In genomic region chr9:97710356-97711222, GRCh38 we compare ENCODE assay signal across 8 cellular contexts. TPM values are rescaled to one million over a fixed set of nuclear protein-coding genes. Genes with fewer than 3 reads are reported as not detected.
DNase-seq lines count a peak whose midpoint lies in the region; ATAC-seq, FAIRE-seq and TF ChIP-seq lines count a peak whose summit lies in the region.

No MANE protein-coding gene starts in this region.

- TF ChIP-seq CTCF in SK-N-SH (IDR thresholded peaks at IDR 0.05) (peak; percentile 84), astrocyte (IDR thresholded peaks at IDR 0.05; ENCODE audit: insufficient read depth, low read depth, low read length) (peak; percentile 91), retinal pigment epithelial cell (conservative IDR thresholded peaks at IDR 0.05; ENCODE audit: low read depth, low read length) (peak; percentile 76)

- ATAC-seq in GM21529 (IDR thresholded peaks at IDR 0.05; ENCODE audit: unreplicated experiment) (peak; percentile 83), right cardiac atrium (peak; percentile 81 to 87), GM19023 (IDR thresholded peaks at IDR 0.05; ENCODE audit: unreplicated experiment) (no peak)

- H3K27me3 Mint-ChIP-seq in astrocyte (ENCODE audit: low read depth, unreplicated experiment) = peaks cover 26% of the 10 kb centered on the region

- H3K27ac ChIP-seq in SK-N-SH (ENCODE audit: low read depth in 2 of 2, low read length in 1 of 2) = no peak overlapping the region
- no peak overlapping the region for H3K27ac ChIP-seq in astrocyte (ENCODE audit: low read depth, low read length)
- H3K27ac ChIP-seq in right cardiac atrium (ENCODE audit: low read length) = no peak overlapping the region

- DNase-seq in D341Med (ENCODE audit: low spot score) (peak; percentile 81), NCI-H1092 treated with DMSO at 0.1 percent for 48 hours (lab: John Stamatoyannopoulos, UW) (peak; percentile 57), SK-N-SH (peak; percentile 79), astrocyte (ENCODE audit: low read depth) (peak; percentile 30), right cardiac atrium (peak in 2 of 3 donors; percentile 37 to 64), retinal pigment epithelial cell (ENCODE audit: low read depth) (no peak)

- no peaks in the 10 kb centered on the region for H3F3A ChIP-seq in SK-N-SH (replicated peaks; ENCODE audit: insufficient read depth)

- FAIRE-seq in astrocyte (lab: Jason Lieb, UNC) = peak; percentile 5

- CTCF ChIA-PET in SK-N-SH (lab: Yijun Ruan, JAX) = interaction anchor here (0.6 to 0.9 kb wide), 2 partner anchors 64 to 192 kb away, joined by 3 read pairs; no protein-coding TSS in a partner anchor

- 25% methylated on average over 9 of the region's 9 CpGs for WGBS in SK-N-SH (ENCODE audit: low lambda C conversion rate)
- WGBS in right cardiac atrium = 22% methylated on average over 9 of the region's 9 CpGs

- H3K4me3 Mint-ChIP-seq in astrocyte (ENCODE audit: unreplicated experiment) = no peak overlapping the region

- no peaks in the 10 kb centered on the region for H3K9me2 ChIP-seq in SK-N-SH

- H3K4me3 ChIP-seq in SK-N-SH (ENCODE audit: low read depth in 2 of 2, low read length in 1 of 2) (no peak overlapping the region; a peak in 1 of 4 replicates), astrocyte (ENCODE audit: insufficient read depth, low read depth, low read length) (no peak overlapping the region), right cardiac atrium (ENCODE audit: low read length) (no peak overlapping the region), retinal pigment epithelial cell (ENCODE audit: low read length) (no peak overlapping the region)

- no peaks in the 10 kb centered on the region for H3K9me3 Mint-ChIP-seq in astrocyte (ENCODE audit: unreplicated experiment)

- H4K20me1 ChIP-seq in SK-N-SH (ENCODE audit: insufficient read depth) (no peaks in the 10 kb centered on the region), astrocyte (ENCODE audit: insufficient read depth, low read length) (no peaks in the 10 kb centered on the region)

- no peak for TF ChIP-seq EP300 in SK-N-SH (IDR thresholded peaks at IDR 0.05; ENCODE audit: borderline replicate concordance in 1 of 2, low read depth in 1 of 2, low read length in 1 of 2)

- intact Hi-C loops in right cardiac atrium (cut with DNase I) = loop anchor here (2.0 to 10.0 kb wide), 4 partner anchors 94 to 192 kb away; no protein-coding TSS in a partner anchor

- H3K9me3 ChIP-seq in SK-N-SH = no peaks in the 10 kb centered on the region
- no peaks in the 10 kb centered on the region for H3K9me3 ChIP-seq in astrocyte (ENCODE audit: insufficient read depth, low read depth, low read length)
- H3K9me3 ChIP-seq in right cardiac atrium (ENCODE audit: control insufficient read depth, low read length) = no peaks in the 10 kb centered on the region

- no peaks in the 10 kb centered on the region for H3K79me2 ChIP-seq in SK-N-SH (ENCODE audit: insufficient read depth)
- no peaks in the 10 kb centered on the region for H3K79me2 ChIP-seq in astrocyte (ENCODE audit: insufficient read depth, low read length)

- no peak overlapping the region for H3K4me2 ChIP-seq in SK-N-SH
- H3K4me2 ChIP-seq in astrocyte (ENCODE audit: low read length) = no peak overlapping the region

- H3K27me3 ChIP-seq in SK-N-SH (ENCODE audit: insufficient read depth) = no peaks in the 10 kb centered on the region
- H3K27me3 ChIP-seq in astrocyte (ENCODE audit: insufficient read depth, low read length) = peaks cover 26% of the 10 kb centered on the region
- H3K27me3 ChIP-seq in right cardiac atrium (ENCODE audit: control insufficient read depth, insufficient read depth) = no peaks in the 10 kb centered on the region

- no peak overlapping the region for H2AFZ ChIP-seq in SK-N-SH (ENCODE audit: low read depth)
- no peak overlapping the region for H2AFZ ChIP-seq in astrocyte (ENCODE audit: low read depth, low read length)

- H3K9ac ChIP-seq in SK-N-SH (no peak overlapping the region), astrocyte (ENCODE audit: low read length) (no peak overlapping the region)

- no peaks in the 10 kb centered on the region for H3K36me3 ChIP-seq in SK-N-SH (replicated peaks in 1 of 2; ENCODE audit: control insufficient read depth in 1 of 2, insufficient read depth in 2 of 2, low read length in 1 of 2)
- no peaks in the 10 kb centered on the region for H3K36me3 ChIP-seq in astrocyte (ENCODE audit: insufficient read depth, low read length)

- peaks cover 2% of the 10 kb centered on the region for H3K36me3 Mint-ChIP-seq in astrocyte (ENCODE audit: low read depth, unreplicated experiment)

- peaks cover 10% of the 10 kb centered on the region for H3K4me1 Mint-ChIP-seq in astrocyte (ENCODE audit: low read depth, unreplicated experiment)

- POLR2A ChIA-PET in SK-N-SH (lab: Yijun Ruan, JAX) = no interaction called here

- TF ChIP-seq RAD21 in SK-N-SH (IDR thresholded peaks at IDR 0.05; ENCODE audit: low read length) = peak; percentile 89

- H3K27ac Mint-ChIP-seq in astrocyte (ENCODE audit: unreplicated experiment) = no peak overlapping the region

- H3K4me1 ChIP-seq in SK-N-SH (ENCODE audit: control insufficient read depth in 1 of 2, insufficient read depth in 2 of 2, low read depth in 1 of 2, low read length in 1 of 2) (no peaks in the 10 kb centered on the region; a peak in 1 of 4 replicates), astrocyte (ENCODE audit: insufficient read depth, low read length) (peaks cover 7% of the 10 kb centered on the region), right cardiac atrium (ENCODE audit: control insufficient read depth, insufficient read depth, low read length) (no peaks in the 10 kb centered on the region)

TF ChIP-seq in SK-N-SH, 30 proteins besides CTCF, POLR2A, EP300 and RAD21:
- TF ChIP-seq SMC3 (IDR thresholded peaks at IDR 0.05; ENCODE audit: low read depth, low read length) (peak; percentile 70), PBX3 (IDR thresholded peaks at IDR 0.05) (no peak), USF2 (IDR thresholded peaks at IDR 0.05; ENCODE audit: borderline replicate concordance, low read depth, low read length) (no peak), JUND (IDR thresholded peaks at IDR 0.05) (no peak), NFIC (IDR thresholded peaks at IDR 0.05; ENCODE audit: borderline replicate concordance) (no peak), YY1 (IDR thresholded peaks at IDR 0.05; ENCODE audit: low read depth) (no peak), RFX5 (IDR thresholded peaks at IDR 0.05; ENCODE audit: low read length) (no peak), CHD2 (IDR thresholded peaks at IDR 0.05; ENCODE audit: low read length, partially characterized antibody) (no peak), ELF1 (IDR thresholded peaks at IDR 0.05) (no peak), MEF2A (IDR thresholded peaks at IDR 0.05; ENCODE audit: borderline replicate concordance, low read depth) (no peak), FOXM1 (IDR thresholded peaks at IDR 0.05; ENCODE audit: low read depth) (no peak), RCOR1 (IDR thresholded peaks at IDR 0.05; ENCODE audit: low read length) (0 out of 2 replicates have a peak, but pooled peaks have one; percentile 30), NRF1 (IDR thresholded peaks at IDR 0.05; ENCODE audit: low read depth, low read length) (no peak), SIN3A (IDR thresholded peaks at IDR 0.05; ENCODE audit: borderline replicate concordance, low read depth, low read length) (no peak), EZH2phosphoT487 (IDR thresholded peaks at IDR 0.05; ENCODE audit: borderline replicate concordance, low read depth) (no peak), TAF1 (IDR thresholded peaks at IDR 0.05; ENCODE audit: borderline replicate concordance, low read depth, low read length) (no peak)
TF ChIP-seq in SK-N-SH: peak in this region for 2.

RNA-seq across cellular contexts. Expression of gene XPA, which starts 13.4 kb away (rescaled TPM):
- polyA plus RNA-seq in SK-N-SH (2012; rRNA removed) (3.2 and 3.3 TPM in 2 replicates), right cardiac atrium (9.8 TPM)
- 3.8 and 6.0 TPM in 2 replicates for polyA plus RNA-seq in SK-N-SH (2012; cell fraction: cytosol; rRNA removed)
- polyA plus RNA-seq in SK-N-SH (2012; cell fraction: nucleus; rRNA removed) = 4.2 and 5.5 TPM in 2 replicates
- total RNA-seq in astrocyte (7.7 and 9.8 TPM in 2 replicates), right cardiac atrium (10 to 100 TPM in 2 of 4 donors, 1 to 10 TPM in 2; 7.1 to 10.7 (median 10.3) TPM)
